ENCODE assay signal across 8 cellular contexts in the genomic region with DNA sequence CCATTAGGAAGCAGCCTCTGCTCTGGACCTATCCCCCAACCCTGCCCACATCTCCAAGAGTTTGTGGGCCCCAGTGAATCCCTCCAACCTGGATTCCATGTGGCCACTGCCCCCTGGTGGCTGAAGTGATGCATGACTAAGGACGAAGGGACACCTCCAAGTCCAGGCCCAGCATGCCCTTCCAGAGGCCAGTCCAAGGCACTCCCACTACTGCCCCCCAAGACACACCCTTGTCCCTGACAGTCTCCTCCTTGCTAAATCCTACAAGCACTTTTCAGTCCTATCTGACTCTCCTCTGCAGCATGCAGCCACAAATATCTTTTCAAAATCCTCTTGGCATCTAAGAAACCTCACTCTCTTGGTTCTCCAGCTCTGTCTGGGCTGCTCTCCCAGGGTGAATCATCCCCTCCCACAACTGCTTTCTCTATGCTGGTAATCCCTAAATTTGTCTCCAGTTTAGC. TPM values are rescaled to one million over a fixed set of nuclear protein-coding genes. Genes with fewer than 3 reads are reported as not detected.
DNase-seq lines count a peak whose midpoint lies in the region; ATAC-seq, FAIRE-seq and TF ChIP-seq lines count a peak whose summit lies in the region.

No MANE protein-coding gene starts in this region.

- peak overlapping the region in 1 of 2 donors; percentile 56 for H3K27ac ChIP-seq in left lung

- H3K27me3 ChIP-seq in left lung: peaks cover 13 to 29% of the 10 kb centered on the region in 2 donors

- H3K9me3 ChIP-seq in left lung: no peaks in the 10 kb centered on the region

- no peak overlapping the region for H3K4me3 ChIP-seq in left lung

- peaks cover 6 to 43% of the 10 kb centered on the region in 2 donors for H3K4me1 ChIP-seq in left lung

- TF ChIP-seq CTCF in left lung (IDR thresholded peaks at IDR 0.05): peak; percentile 82 to 92

- DNase-seq in ACHN (peak; percentile 68), GM18507 (ENCODE audit: extremely low spot score, insufficient read length, low read depth) (no peak), NCI-H2227 treated with DMSO at 0.1 percent for 48 hours (lab: John Stamatoyannopoulos, UW) (peak; percentile 94), cerebellar cortex (ENCODE audit: low spot score) (peak; percentile 90), left lung (peak; percentile 71 to 86), GF-D8 (lab: John Stamatoyannopoulos, UW) (no peak)
- peak; percentile 54 for DNase-seq in activated CD4-positive, alpha-beta T cell treated with anti-CD3 and anti-CD28 coated beads for 1 hour
- DNase-seq in stimulated activated CD4-positive, alpha-beta T cell treated with anti-CD3 and anti-CD28 coated beads, Interleukin-4, amount 100 ng/mL, for 48 hours (ENCODE audit: low read depth in 2 of 2): peak; percentile 70 to 74

- intact Hi-C loops in left lung (cut with DNase I): loop anchor here in 1 of 2 donors (10.0 kb wide), 1 partner anchor 50 kb away; the partner anchor contains the start of gene POU2F2

- FAIRE-seq in GM18507 (lab: Jason Lieb, UNC): peak; percentile 93

- in situ Hi-C loops in ACHN (cut with HindIII; ENCODE audit: low pct_ligation_motif_present, low pct_unique_long_range_greater_than_20kb, low sequenced_read_pairs): no loop called here

- H3K36me3 ChIP-seq in left lung: no peaks in the 10 kb centered on the region

- ATAC-seq in left lung: peak; percentile 94

RNA-seq across cellular contexts. Expression of gene DEDD2, which starts 33.0 kb away (rescaled TPM):
- total RNA-seq in left lung: 10 to 100 TPM; 22.7 to 34.8 TPM

RNA-seq across cellular contexts. Expression of gene ZNF526, which starts 35.7 kb away (rescaled TPM):
- 10 to 100 TPM; 11.5 to 12.7 TPM for total RNA-seq in left lung

RNA-seq across cellular contexts. Expression of gene POU2F2, which starts 52.2 kb away (rescaled TPM):
- 10 to 100 TPM in 1 of 2 donors, 1 to 10 TPM in 1; 2.0 to 10.0 TPM for total RNA-seq in left lung

RNA-seq across cellular contexts. Expression of gene GSK3A, which starts 58.0 kb away (rescaled TPM):
- total RNA-seq in left lung: 10 to 100 TPM; 33.4 to 40.3 TPM

Comparison
In these comparisons a context has a peak if more than half of its experiments do, and no peak if none do; other contexts are left out.
1. DNase-seq: peak in ACHN (single experiment), NCI-H2227 treated with DMSO at 0.1 percent for 48 hours (single experiment), activated CD4-positive, alpha-beta T cell treated with anti-CD3 and anti-CD28 coated beads for 1 hour (single experiment), cerebellar cortex (single experiment), left lung (2 of 2) and stimulated activated CD4-positive, alpha-beta T cell treated with anti-CD3 and anti-CD28 coated beads, Interleukin-4, amount 100 ng/mL, for 48 hours (2 of 2); none in GM18507 (single experiment) and GF-D8 (single experiment).